18 cellular contexts compared by ENCODE assay signal in genomic region chr15:47188766-47189507, GRCh38.
DNase-seq lines count a peak whose midpoint lies in the region; ATAC-seq, FAIRE-seq and TF ChIP-seq lines count a peak whose summit lies in the region.
"Had no signal": no experiment of that assay in that cellular context is flagged by ENCODE, and none has a peak within 500 bp of the region (broad histone marks: within the 10 kb centered on the region; RNA-seq: fewer than 3 reads in every experiment).

No MANE protein-coding gene starts in this region.

- no peaks in the 10 kb centered on the region for H4K20me1 ChIP-seq in H1 (replicated peaks in 1 of 2; ENCODE audit: control insufficient read depth in 1 of 2, insufficient read depth in 2 of 2, low read length in 2 of 2)

- H2BK120ac ChIP-seq in H1 (replicated peaks; ENCODE audit: low read depth, low read length) = no peak overlapping the region

- H2BK15ac ChIP-seq in H1 (ENCODE audit: low read length) = no peak overlapping the region

- peak in 1 of 2 experiments; percentile 16; a peak in 1 of 3 replicates for TF ChIP-seq EP300 in H1 (IDR thresholded peaks at IDR 0.05; ENCODE audit: borderline replicate concordance in 1 of 2, low read depth in 2 of 2, low read length in 2 of 2)

- H2BK20ac ChIP-seq in H1 (ENCODE audit: low read length) = no peak overlapping the region

- H2BK5ac ChIP-seq in H1 (ENCODE audit: low read depth, low read length) = no peak overlapping the region

- H3K27me3 ChIP-seq in H7 (ENCODE audit: control insufficient read depth, insufficient read depth, low read length) (peaks cover 65% of the 10 kb centered on the region), H1 (replicated peaks in 1 of 4; ENCODE audit: control insufficient read depth in 3 of 4, extremely low read depth in 1 of 4, insufficient read depth in 3 of 4, low read length in 3 of 4) (peaks cover 12 to 50% (median 30%) of the 10 kb centered on the region in 4 experiments)

- no peak for TF ChIP-seq CTCF in H1 (IDR thresholded peaks at IDR 0.05; ENCODE audit: control extremely low read depth in 1 of 3, insufficient read depth in 1 of 3, low read depth in 1 of 3, low read length in 3 of 3)

- H3K9me3 ChIP-seq in H1 (ENCODE audit: insufficient read depth in 2 of 2, low read depth in 1 of 2, low read length in 1 of 2) = no peaks in the 10 kb centered on the region
- H3K9me3 ChIP-seq: BE2C, HAP-1 had no signal

- 6% methylated on average over 1 of the region's 1 CpG; no CpG with 5 or more reads in 1 of the 2 experiments for WGBS in H1 (ENCODE audit: extremely low coverage in 1 of 2, insufficient coverage in 1 of 2, insufficient read length in 1 of 2, insufficient replicate concordance in 2 of 2, low coverage in 1 of 2, low lambda C conversion rate in 2 of 2, missing lambda C conversion rate in 1 of 2), 2 experiments

- H3K79me1 ChIP-seq in H1 (ENCODE audit: low read depth, low read length) = no peaks in the 10 kb centered on the region

- no peak overlapping the region for H4K91ac ChIP-seq in H1 (replicated peaks; ENCODE audit: insufficient read length, low read length)

- H3K36me3 ChIP-seq in H7 (replicated peaks; ENCODE audit: control insufficient read depth, insufficient read depth, low read length) (no peaks in the 10 kb centered on the region), H1 (ENCODE audit: control insufficient read depth in 2 of 4, insufficient read depth in 4 of 4, low read length in 3 of 4) (no peaks in the 10 kb centered on the region)
- H3K36me3 ChIP-seq: BE2C, HAP-1 had no signal

- H3K4me3 ChIP-seq in H7 (ENCODE audit: insufficient read depth, low read depth, low read length) = no peak overlapping the region
- H3K4me3 ChIP-seq in H1 (ENCODE audit: extremely low read depth in 1 of 4, insufficient read depth in 2 of 4, low read depth in 3 of 4, low read length in 4 of 4) = no peak overlapping the region
- H3K4me3 ChIP-seq: HAP-1 had no signal

- H2AK5ac ChIP-seq in H1 (ENCODE audit: low read depth, low read length) = no peak overlapping the region

- H3K4me1 ChIP-seq in H1 (replicated peaks in 1 of 4; ENCODE audit: control insufficient read depth in 3 of 4, insufficient read depth in 4 of 4, low read length in 3 of 4) = peaks cover 0 to 5% (median 4%) of the 10 kb centered on the region in 4 experiments; a peak in 4 of 7 replicates
- H3K4me1 ChIP-seq: BE2C, HAP-1 had no signal

- H3K23me2 ChIP-seq in H1 (ENCODE audit: low read depth, low read length) = peaks cover 11% of the 10 kb centered on the region; the same call in 1 of the 2 replicates

- DNase-seq in DMS53 (lab: John Stamatoyannopoulos, UW) = peak; percentile 73
- peak; percentile 22 for DNase-seq in H7
- peak; percentile 91 for DNase-seq in NCI-H748 (lab: John Stamatoyannopoulos, UW; ENCODE audit: unreplicated experiment)
- DNase-seq in H1 (ENCODE audit: low read depth in 1 of 2, low spot score in 2 of 2) = no peak
- DNase-seq in NCI-H2196 treated with DMSO at 0.1 percent for 48 hours (lab: John Stamatoyannopoulos, UW; ENCODE audit: unreplicated experiment) = no peak
- DNase-seq: BE2C; CD4-positive, alpha-beta memory T cell; MV-4-11; NCI-H187 treated with DMSO at 0.1 percent for 48 hours; NCI-H446; SHP77 had no signal

- H3K4me2 ChIP-seq in H1 (ENCODE audit: insufficient read depth in 1 of 2, low read depth in 2 of 2, low read length in 2 of 2) = 0 out of 4 replicates have a peak overlapping the region, but pooled peaks of 1 of the 2 experiments have one; percentile 2

- no peaks in the 10 kb centered on the region for H3K79me2 ChIP-seq in H1 (ENCODE audit: control insufficient read depth in 1 of 2, insufficient read depth in 2 of 2, low read length in 2 of 2)

- no peak overlapping the region for H2AFZ ChIP-seq in H1 (ENCODE audit: low read length)

- POLR2A ChIA-PET in H1 (lab: Charles Lee; ENCODE audit: partially characterized antibody) = interaction anchor here (0.6 to 0.7 kb wide), 2 partner anchors 16 to 363 kb away, joined by 3 to 4 read pairs; no protein-coding TSS in a partner anchor

- no peak overlapping the region for H3K9ac ChIP-seq in H1 (replicated peaks in 1 of 4; ENCODE audit: extremely low read depth in 1 of 4, low read depth in 3 of 4, low read length in 3 of 4)

- H4K8ac ChIP-seq in H1 (ENCODE audit: extremely low read depth, insufficient read depth, low read length) = no peak overlapping the region

- H3K4ac ChIP-seq in H1 (replicated peaks; ENCODE audit: insufficient read length, low read depth, low read length) = no peak overlapping the region

- H2BK12ac ChIP-seq in H1 (ENCODE audit: low read depth, low read length) = no peak overlapping the region

- H3K18ac ChIP-seq in H1 (ENCODE audit: extremely low read depth, low read length) = no peak overlapping the region

- no peak overlapping the region for H3K14ac ChIP-seq in H1 (ENCODE audit: insufficient read length)

- no peak for TF ChIP-seq POLR2A in H1 (IDR thresholded peaks at IDR 0.05; ENCODE audit: control extremely low read depth in 1 of 2, low read depth in 2 of 2, low read length in 2 of 2)

- no peak overlapping the region for H4K5ac ChIP-seq in H1 (ENCODE audit: insufficient read length, low read depth, low read length)

- TF ChIP-seq RAD21 in H1 (IDR thresholded peaks at IDR 0.05 in 1 of 2, conservative IDR thresholded peaks at IDR 0.05 in 1 of 2; ENCODE audit: low read depth in 2 of 2, low read length in 2 of 2) = no peak

- ATAC-seq in GM19395 (IDR thresholded peaks at IDR 0.05; ENCODE audit: unreplicated experiment) = no peak
- ATAC-seq in GM21825 (IDR thresholded peaks at IDR 0.05; ENCODE audit: unreplicated experiment) = no peak
- ATAC-seq: SK-N-SH treated with all-trans-retinoic acid at 6 μM for 48 hours had no signal

- CTCF ChIA-PET in H1 (lab: Charles Lee; ENCODE audit: partially characterized antibody) = interaction anchor here (1.1 to 2.4 kb wide), 5 partner anchors 394 to 896 kb away, joined by 3 to 7 read pairs (median 4); no protein-coding TSS in a partner anchor

- no peak overlapping the region for H3K56ac ChIP-seq in H1 (replicated peaks; ENCODE audit: insufficient read length, low read depth, low read length)

- FAIRE-seq in H1 (lab: Jason Lieb, UNC) = peak; percentile 60
- FAIRE-seq: D721Med, HTR-8/SVneo, RCC 7860 had no signal

- no peak overlapping the region for H3K23ac ChIP-seq in H1 (ENCODE audit: insufficient read length)

- H3K27ac ChIP-seq in H1 (ENCODE audit: low read depth, low read length) = no peak overlapping the region

TF ChIP-seq in H1, 55 proteins besides CTCF, POLR2A, EP300 and RAD21 (continues in another document):
- TF ChIP-seq JUND (IDR thresholded peaks at IDR 0.05; ENCODE audit: low read length) (no peak), GABPA (IDR thresholded peaks at IDR 0.05; ENCODE audit: borderline replicate concordance, insufficient read depth, low read length) (no peak), NANOG (IDR thresholded peaks at IDR 0.05; ENCODE audit: insufficient read depth, low read depth, low read length, poor library complexity, severe bottlenecking) (peak; percentile 93)

Comparison
In these comparisons a context has a peak if more than half of its experiments do, and no peak if none do; other contexts are left out.
1. DNase-seq: peak in DMS53 (single experiment), H7 (single experiment) and NCI-H748 (single experiment); none in H1 (0 of 2) and NCI-H2196 treated with DMSO at 0.1 percent for 48 hours (single experiment).